ENCODE assay signal across 8 cellular contexts in the genomic region with DNA sequence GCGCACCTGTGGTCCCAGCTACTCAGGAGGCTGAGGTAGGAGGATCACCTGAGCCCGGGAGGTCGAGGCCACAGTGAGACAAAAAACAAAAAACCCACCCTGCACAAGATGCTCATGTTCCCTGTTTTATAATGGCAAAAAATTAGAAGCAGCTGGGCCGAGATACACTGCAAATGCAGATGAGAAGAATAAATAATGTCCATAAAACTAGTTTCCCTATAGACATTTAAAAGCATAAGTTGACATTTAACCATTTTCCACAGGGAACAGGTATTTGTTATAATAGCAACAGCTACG. TPM values are rescaled to one million over a fixed set of nuclear protein-coding genes. Genes with fewer than 3 reads are reported as not detected.
DNase-seq lines count a peak whose midpoint lies in the region; ATAC-seq and TF ChIP-seq lines count a peak whose summit lies in the region.

No MANE protein-coding gene starts in this region.

- no peaks in the 10 kb centered on the region for H3K27me3 Mint-ChIP-seq in dendritic cell treated with granulocyte-macrophage colony-stimulating factor and Interleukin-4, amounts not matched to agents 40 ng/mL and 50 ng/mL, for 4 days

- ATAC-seq in GM21576 (IDR thresholded peaks at IDR 0.05; ENCODE audit: unreplicated experiment): no peak

- no peak for TF ChIP-seq RAD21 in neural cell (conservative IDR thresholded peaks at IDR 0.05)

- DNase-seq in KG1 (lab: John Stamatoyannopoulos, UW) (no peak), SIG-M5 treated with dmso at 0.1 percent for 504 hours (lab: John Stamatoyannopoulos, UW; ENCODE audit: unreplicated experiment) (no peak), AML-193 (lab: John Stamatoyannopoulos, UW) (no peak)

- peak overlapping the region; percentile 93 for H3K4me3 Mint-ChIP-seq in dendritic cell treated with granulocyte-macrophage colony-stimulating factor and Interleukin-4, amounts not matched to agents 40 ng/mL and 50 ng/mL, for 4 days

- H3K79me2 ChIP-seq in neural cell (replicated peaks; ENCODE audit: insufficient read depth, low read length): peaks cover 31% of the 10 kb centered on the region

- no peaks in the 10 kb centered on the region for H3K9me2 ChIP-seq in neural cell (ENCODE audit: insufficient read depth, low read length)

- peaks cover 5% of the 10 kb centered on the region for H3K36me3 Mint-ChIP-seq in dendritic cell treated with granulocyte-macrophage colony-stimulating factor and Interleukin-4, amounts not matched to agents 40 ng/mL and 50 ng/mL, for 4 days (ENCODE audit: low read depth)

- H3K4me3 ChIP-seq in BLaER1 (peak overlapping the region; percentile 96), neural cell (ENCODE audit: low read length) (peak overlapping the region; percentile 86)

- no peaks in the 10 kb centered on the region for H3K27me3 ChIP-seq in BLaER1
- H3K27me3 ChIP-seq in neural cell (ENCODE audit: insufficient read depth, low read depth, low read length): no peaks in the 10 kb centered on the region

- H3K36me3 ChIP-seq in BLaER1 (no peaks in the 10 kb centered on the region), KOPT-K1 (ENCODE audit: insufficient read depth, low read length) (no peaks in the 10 kb centered on the region), neural cell (ENCODE audit: insufficient read depth, low read length) (no peaks in the 10 kb centered on the region)

- intact Hi-C loops in dendritic cell treated with granulocyte-macrophage colony-stimulating factor and Interleukin-4, amounts not matched to agents 40 ng/mL and 50 ng/mL, for 4 days (cut with micrococcal nuclease): loop anchor here (1.0 kb wide), 2 partner anchors 36 to 55 kb away; no protein-coding TSS in a partner anchor

- H3K27ac ChIP-seq in BLaER1: peak overlapping the region; percentile 87
- peak overlapping the region; percentile 69 for H3K27ac ChIP-seq in KOPT-K1 (ENCODE audit: low read depth, low read length, poor library complexity, severe bottlenecking)
- H3K27ac ChIP-seq in neural cell (ENCODE audit: low read length): peak overlapping the region; percentile 44

- peaks cover 45% of the 10 kb centered on the region for H3K4me1 ChIP-seq in BLaER1

- H3K27ac Mint-ChIP-seq in dendritic cell treated with granulocyte-macrophage colony-stimulating factor and Interleukin-4, amounts not matched to agents 40 ng/mL and 50 ng/mL, for 4 days: peak overlapping the region; percentile 68

- peak overlapping the region; percentile 83 for H2AFZ ChIP-seq in neural cell (ENCODE audit: low read depth, low read length)

- peaks cover 38% of the 10 kb centered on the region for H4K20me1 ChIP-seq in BLaER1
- H4K20me1 ChIP-seq in neural cell (ENCODE audit: insufficient read depth): no peaks in the 10 kb centered on the region

- H3K9ac ChIP-seq in BLaER1 (peak overlapping the region; percentile 91; the same call in 1 of the 2 replicates), neural cell (ENCODE audit: low read length) (peak overlapping the region; percentile 58)

- H3F3A ChIP-seq in neural cell (ENCODE audit: insufficient read depth, low read length, poor library complexity, severe bottlenecking): no peaks in the 10 kb centered on the region

- H3K4me2 ChIP-seq in BLaER1 (peak overlapping the region; percentile 96), neural cell (ENCODE audit: low read length) (peak overlapping the region; percentile 66)

- H3K9me3 ChIP-seq in BLaER1 (peaks cover 2% of the 10 kb centered on the region; the same call in 1 of the 2 replicates), KOPT-K1 (ENCODE audit: insufficient read depth, low read length, poor library complexity, severe bottlenecking) (no peaks in the 10 kb centered on the region), neural cell (ENCODE audit: low read length) (no peaks in the 10 kb centered on the region)

- peaks cover 23% of the 10 kb centered on the region for H3K4me1 Mint-ChIP-seq in dendritic cell treated with granulocyte-macrophage colony-stimulating factor and Interleukin-4, amounts not matched to agents 40 ng/mL and 50 ng/mL, for 4 days (ENCODE audit: low read depth)

- H3K9me3 Mint-ChIP-seq in dendritic cell treated with granulocyte-macrophage colony-stimulating factor and Interleukin-4, amounts not matched to agents 40 ng/mL and 50 ng/mL, for 4 days: no peaks in the 10 kb centered on the region

- TF ChIP-seq EP300 in neural cell (conservative IDR thresholded peaks at IDR 0.05; ENCODE audit: poor library complexity, severe bottlenecking): no peak

- TF ChIP-seq CTCF in neural cell (IDR thresholded peaks at IDR 0.05; ENCODE audit: poor library complexity, severe bottlenecking): no peak

TF ChIP-seq in neural cell, 6 proteins besides CTCF, POLR2A, EP300 and RAD21:
- TF ChIP-seq SMC3 (conservative IDR thresholded peaks at IDR 0.05; ENCODE audit: poor library complexity): no peak
- TF ChIP-seq POLR2AphosphoS5 (IDR thresholded peaks at IDR 0.05): no peak
- no peak for TF ChIP-seq REST (IDR thresholded peaks at IDR 0.05; ENCODE audit: borderline replicate concordance)
- no peak for TF ChIP-seq MXI1 (conservative IDR thresholded peaks at IDR 0.05; ENCODE audit: poor library complexity, severe bottlenecking)
- TF ChIP-seq TAF1 (IDR thresholded peaks at IDR 0.05; ENCODE audit: low read depth): no peak
- TF ChIP-seq EZH2 (IDR thresholded peaks at IDR 0.05; ENCODE audit: borderline replicate concordance, insufficient read depth, low read length, poor library complexity, severe bottlenecking): no peak

RNA-seq across cellular contexts. Expression of gene SCAP, which starts 0.5 kb away (rescaled TPM):
- 57.6 and 58.0 TPM in 2 replicates for polyA plus RNA-seq in neural cell
- polyA minus RNA-seq in neural cell: 88.9 and 99.8 TPM in 2 replicates

RNA-seq across cellular contexts. Expression of gene ELP6, which starts 37.2 kb away (rescaled TPM):
- polyA plus RNA-seq in neural cell: 55.0 and 70.4 TPM in 2 replicates
- 37.6 and 41.1 TPM in 2 replicates for polyA minus RNA-seq in neural cell
